Comparison of ENCODE assay signal across 30 cellular contexts in genomic region chr11:124657922-124658321, GRCh38. TPM values are rescaled to one million over a fixed set of nuclear protein-coding genes. Genes with fewer than 3 reads are reported as not detected.
A peak's percentile ranks its signal among the peaks of the same experiment; 100 is the strongest.
DNase-seq lines count a peak whose midpoint lies in the region; ATAC-seq lines count a peak whose summit lies in the region.
"Had no signal": no experiment of that assay in that cellular context is flagged by ENCODE, and none has a peak within 500 bp of the region (broad histone marks: within the 10 kb centered on the region; RNA-seq: fewer than 3 reads in every experiment).

No MANE protein-coding gene starts in this region.

- DNase-seq in NCI-H146 (lab: John Stamatoyannopoulos, UW) (peak; percentile 1), NCI-H146 treated with DMSO at 0.1 percent for 48 hours (lab: John Stamatoyannopoulos, UW; ENCODE audit: unreplicated experiment) (no peak), NCI-H526 (lab: John Stamatoyannopoulos, UW) (peak; percentile 87 to 96), fibroblast of gingiva (ENCODE audit: low read depth) (peak; percentile 66), left ventricle myocardium superior (no peak)
- no peak for DNase-seq in activated T-cell treated with anti-CD3 and anti-CD28 coated beads, Interleukin-2, amount 50 U/mL, for 24 hours
- DNase-seq in activated T-cell treated with anti-CD3 and anti-CD28 coated beads, Interleukin-2, amount 50 U/mL, for 1 hour = no peak
- DNase-seq: activated CD4-positive, alpha-beta memory T cell treated with anti-CD3 and anti-CD28 coated beads for 36 hours; activated CD4-positive, alpha-beta T cell treated with anti-CD3 and anti-CD28 coated beads for 1 hour; activated naive CD4-positive, alpha-beta T cell treated with anti-CD3 and anti-CD28 coated beads, Interleukin-2, amount 10 ng/mL, durations not matched to agents 7 days and 5 days; adrenal gland; CD4-positive, CD25-positive, alpha-beta regulatory T cell; KBM-7; left lung; NCI-H2081 treated with DMSO at 0.1 percent for 48 hours; nephron progenitor cell; SHP77; stimulated activated CD4-positive, alpha-beta T cell treated with anti-CD3 and anti-CD28 coated beads, Interleukin-1b, Interleukin-23, amount 100 ng/mL, for 48 hours; stimulated activated naive CD4-positive, alpha-beta T cell treated with Interleukin-2 at 50 U/mL for 16 hours; T-helper 2 cell; upper lobe of left lung had no signal

- no peaks in the 10 kb centered on the region for H3K4me1 Mint-ChIP-seq in activated T-cell treated with anti-CD3 and anti-CD28 coated beads, Interleukin-2, amount 50 U/mL, for 24 hours (ENCODE audit: low read depth)
- H3K4me1 Mint-ChIP-seq: activated naive CD4-positive, alpha-beta T cell treated with anti-CD3 and anti-CD28 coated beads, Interleukin-2, amount 10 ng/mL, durations not matched to agents 7 days and 5 days; CD4-positive, CD25-positive, alpha-beta regulatory T cell had no signal

- H3K27me3 Mint-ChIP-seq in activated T-cell treated with anti-CD3 and anti-CD28 coated beads, Interleukin-2, amount 50 U/mL, for 24 hours = no peaks in the 10 kb centered on the region
- H3K27me3 Mint-ChIP-seq: activated CD4-positive, alpha-beta memory T cell treated with anti-CD3 and anti-CD28 coated beads for 36 hours; activated naive CD4-positive, alpha-beta T cell treated with anti-CD3 and anti-CD28 coated beads, Interleukin-2, amount 10 ng/mL, durations not matched to agents 7 days and 5 days; CD4-positive, CD25-positive, alpha-beta regulatory T cell had no signal

- ATAC-seq in left ventricle myocardium superior = no peak
- ATAC-seq in HG02884 (IDR thresholded peaks at IDR 0.05; ENCODE audit: unreplicated experiment) = no peak
- ATAC-seq: Panc1 had no signal

- intact Hi-C loops in left ventricle myocardium superior (cut with micrococcal nuclease) = no loop called here

- no peak overlapping the region for H3K4me3 Mint-ChIP-seq in activated T-cell treated with anti-CD3 and anti-CD28 coated beads, Interleukin-2, amount 50 U/mL, for 24 hours
- H3K4me3 Mint-ChIP-seq: activated CD4-positive, alpha-beta memory T cell treated with anti-CD3 and anti-CD28 coated beads for 36 hours; activated naive CD4-positive, alpha-beta T cell treated with anti-CD3 and anti-CD28 coated beads, Interleukin-2, amount 10 ng/mL, durations not matched to agents 7 days and 5 days; CD4-positive, CD25-positive, alpha-beta regulatory T cell; nephron progenitor cell had no signal

- peaks cover 13% of the 10 kb centered on the region for H3K36me3 Mint-ChIP-seq in activated T-cell treated with anti-CD3 and anti-CD28 coated beads, Interleukin-2, amount 50 U/mL, for 24 hours (ENCODE audit: low read depth)
- H3K36me3 Mint-ChIP-seq: activated naive CD4-positive, alpha-beta T cell treated with anti-CD3 and anti-CD28 coated beads, Interleukin-2, amount 10 ng/mL, durations not matched to agents 7 days and 5 days had no signal

- H3K9me3 Mint-ChIP-seq in activated T-cell treated with anti-CD3 and anti-CD28 coated beads, Interleukin-2, amount 50 U/mL, for 24 hours = no peaks in the 10 kb centered on the region
- H3K9me3 Mint-ChIP-seq: activated CD4-positive, alpha-beta memory T cell treated with anti-CD3 and anti-CD28 coated beads for 36 hours; activated naive CD4-positive, alpha-beta T cell treated with anti-CD3 and anti-CD28 coated beads, Interleukin-2, amount 10 ng/mL, durations not matched to agents 7 days and 5 days; nephron progenitor cell had no signal

- no peak overlapping the region for H3K27ac Mint-ChIP-seq in activated T-cell treated with anti-CD3 and anti-CD28 coated beads, Interleukin-2, amount 50 U/mL, for 24 hours
- H3K27ac Mint-ChIP-seq: activated CD4-positive, alpha-beta memory T cell treated with anti-CD3 and anti-CD28 coated beads for 36 hours; activated naive CD4-positive, alpha-beta T cell treated with anti-CD3 and anti-CD28 coated beads, Interleukin-2, amount 10 ng/mL, durations not matched to agents 7 days and 5 days; CD4-positive, CD25-positive, alpha-beta regulatory T cell had no signal

RNA-seq across cellular contexts. Expression of gene SIAE, which starts 15.6 kb away (rescaled TPM):
- total RNA-seq in left ventricle myocardium superior = 77.7 TPM

RNA-seq across cellular contexts. Expression of gene SPA17, which starts 15.8 kb away (rescaled TPM):
- total RNA-seq in left ventricle myocardium superior = 1.2 TPM

RNA-seq across cellular contexts. Expression of gene TBRG1, which starts 35.3 kb away (rescaled TPM):
- 20.6 TPM for total RNA-seq in left ventricle myocardium superior

RNA-seq across cellular contexts. Expression of gene PANX3, which starts 46.7 kb away (rescaled TPM):
- not detected for total RNA-seq in left ventricle myocardium superior
- total RNA-seq: A172; activated CD4-positive, alpha-beta memory T cell treated with anti-CD3 and anti-CD28 coated beads for 36 hours; adrenal gland; breast epithelium; CD4-positive, CD25-positive, alpha-beta regulatory T cell; Daoy; endothelial cell of umbilical vein; H7; left lung; MCF 10A; suprapubic skin; upper lobe of left lung had no signal

Comparison
In these comparisons a context has a peak if more than half of its experiments do, and no peak if none do; other contexts are left out.
1. DNase-seq: peak in NCI-H146 (single experiment), NCI-H526 (2 of 2) and fibroblast of gingiva (single experiment); none in NCI-H146 treated with DMSO at 0.1 percent for 48 hours (single experiment), activated T-cell treated with anti-CD3 and anti-CD28 coated beads, Interleukin-2, amount 50 U/mL, for 24 hours (single experiment), left ventricle myocardium superior (single experiment) and activated T-cell treated with anti-CD3 and anti-CD28 coated beads, Interleukin-2, amount 50 U/mL, for 1 hour (single experiment).